In the genomic region with DNA sequence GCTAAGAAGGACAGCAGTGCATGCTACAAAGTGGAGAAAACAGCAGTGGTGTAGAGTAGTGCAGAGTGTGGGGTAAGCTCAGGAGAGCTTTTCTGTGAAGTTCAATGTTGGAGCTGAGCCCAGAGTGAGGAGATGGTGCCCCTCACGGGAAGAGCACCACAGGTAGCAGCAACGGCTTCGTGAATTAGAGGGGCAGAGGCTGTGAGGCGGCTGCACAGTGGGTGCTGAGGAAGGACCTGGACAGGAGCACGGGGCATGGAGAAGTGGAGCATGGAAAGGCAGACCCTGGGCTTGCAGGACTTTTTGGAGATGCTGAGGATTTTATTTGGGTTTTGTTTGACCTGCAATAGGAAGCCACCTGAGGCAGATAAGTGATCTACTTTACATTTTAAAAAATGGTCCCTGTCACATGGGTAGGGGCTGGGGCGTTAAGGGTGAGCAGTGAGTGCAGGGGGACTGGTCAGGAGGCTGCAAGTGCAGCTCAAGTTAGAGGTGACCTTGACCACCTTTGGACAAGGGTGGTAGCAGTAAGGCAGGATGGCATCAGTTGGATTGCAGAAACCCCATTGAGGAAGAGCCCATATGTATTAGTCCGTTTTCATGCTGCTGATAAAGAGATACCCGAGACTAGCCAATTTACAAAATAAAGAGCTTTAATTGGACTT, we compare ENCODE assay signal across 21 cellular contexts.
DNase-seq lines count a peak whose midpoint lies in the region; ATAC-seq, FAIRE-seq and TF ChIP-seq lines count a peak whose summit lies in the region.
"Had no signal": no experiment of that assay in that cellular context is flagged by ENCODE, and none has a peak within 500 bp of the region (broad histone marks: within the 10 kb centered on the region; RNA-seq: fewer than 3 reads in every experiment).

No MANE protein-coding gene starts in this region.

- DNase-seq in CD4-positive, CD25-positive, alpha-beta regulatory T cell, result no peak
- peak; percentile 21 for DNase-seq in DMS79 treated with DMSO at 0.1 percent for 48 hours (lab: John Stamatoyannopoulos, UW)
- DNase-seq in H1 (ENCODE audit: low read depth in 1 of 2, low spot score in 2 of 2), result no peak
- DNase-seq in caudate nucleus (lab: John Stamatoyannopoulos, UW), result no peak
- no peak for DNase-seq in vagina (ENCODE audit: extremely low spot score in 2 of 2)
- no peak for DNase-seq in NCI-H510A (lab: John Stamatoyannopoulos, UW)
- no peak for DNase-seq in psoas muscle
- DNase-seq: 8988T; ACHN; Caco-2; Calu3; CD4-positive, alpha-beta memory T cell; GF-D8 had no signal

- peak overlapping the region in 2 of 3 donors; percentile 26 to 37 for H3K27ac Mint-ChIP-seq in CD4-positive, CD25-positive, alpha-beta regulatory T cell
- no peak overlapping the region for H3K27ac Mint-ChIP-seq in stimulated activated memory B cell treated with anti-CD40 and anti-IgM and Interleukin-4, amounts not matched to agents 10 μg/mL and 1 μg/mL and 100 μg/mL, for 72 hours
- H3K27ac Mint-ChIP-seq: CD4-positive, alpha-beta memory T cell had no signal

- H4K20me1 ChIP-seq in H1 (replicated peaks in 1 of 2; ENCODE audit: control insufficient read depth in 1 of 2, insufficient read depth in 2 of 2, low read length in 2 of 2), result no peaks in the 10 kb centered on the region
- H4K20me1 ChIP-seq: BLaER1 treated with 17β-estradiol and CSF1 and Interleukin-3, amounts not matched to agents 10 nM and 100 nM had no signal

- H2BK120ac ChIP-seq in H1 (replicated peaks; ENCODE audit: low read depth, low read length), result no peak overlapping the region

- TF ChIP-seq POLR2A in H1 (IDR thresholded peaks at IDR 0.05; ENCODE audit: control extremely low read depth in 1 of 2, low read depth in 2 of 2, low read length in 2 of 2) (no peak), vagina (IDR thresholded peaks at IDR 0.05) (no peak)

- H4K91ac ChIP-seq in H1 (replicated peaks; ENCODE audit: insufficient read length, low read length), result peak overlapping the region; percentile 45

- TF ChIP-seq RAD21 in H1 (IDR thresholded peaks at IDR 0.05 in 1 of 2, conservative IDR thresholded peaks at IDR 0.05 in 1 of 2; ENCODE audit: low read depth in 2 of 2, low read length in 2 of 2), result no peak

- no peak overlapping the region for H3K14ac ChIP-seq in H1 (ENCODE audit: insufficient read length)

- no peaks in the 10 kb centered on the region for H3K36me3 Mint-ChIP-seq in CD4-positive, CD25-positive, alpha-beta regulatory T cell
- H3K36me3 Mint-ChIP-seq in stimulated activated memory B cell treated with anti-CD40 and anti-IgM and Interleukin-4, amounts not matched to agents 10 μg/mL and 1 μg/mL and 100 μg/mL, for 72 hours, result no peaks in the 10 kb centered on the region
- H3K36me3 Mint-ChIP-seq: CD4-positive, alpha-beta memory T cell had no signal

- no peaks in the 10 kb centered on the region for H3K9me3 ChIP-seq in CD4-positive, CD25-positive, alpha-beta regulatory T cell (ENCODE audit: control insufficient read depth in 2 of 2, low read length in 2 of 2)
- H3K9me3 ChIP-seq in H1 (ENCODE audit: insufficient read depth in 2 of 2, low read depth in 1 of 2, low read length in 1 of 2) (no peaks in the 10 kb centered on the region), vagina (no peaks in the 10 kb centered on the region), psoas muscle (no peaks in the 10 kb centered on the region)
- H3K9me3 ChIP-seq: BLaER1 treated with 17β-estradiol and CSF1 and Interleukin-3, amounts not matched to agents 10 nM and 100 nM had no signal

- peak overlapping the region; percentile 94 for H2BK15ac ChIP-seq in H1 (ENCODE audit: low read length)

- H3K4ac ChIP-seq in H1 (replicated peaks; ENCODE audit: insufficient read length, low read depth, low read length), result no peak overlapping the region

- no peak overlapping the region for H3K23ac ChIP-seq in H1 (ENCODE audit: insufficient read length)

- H2AK5ac ChIP-seq in H1 (ENCODE audit: low read depth, low read length), result no peak overlapping the region

- H3K79me1 ChIP-seq in H1 (ENCODE audit: low read depth, low read length), result no peaks in the 10 kb centered on the region

- no peaks in the 10 kb centered on the region for H3K4me1 ChIP-seq in CD4-positive, CD25-positive, alpha-beta regulatory T cell (ENCODE audit: control insufficient read depth, insufficient read depth, low read length, poor library complexity, severe bottlenecking)
- H3K4me1 ChIP-seq in H1 (replicated peaks in 1 of 4; ENCODE audit: control insufficient read depth in 3 of 4, insufficient read depth in 4 of 4, low read length in 3 of 4) (peaks cover 4 to 11% (median 5%) of the 10 kb centered on the region in 4 experiments; a peak in 6 of 7 replicates), vagina (no peaks in the 10 kb centered on the region), psoas muscle (no peaks in the 10 kb centered on the region)
- H3K4me1 ChIP-seq: BLaER1 treated with 17β-estradiol and CSF1 and Interleukin-3, amounts not matched to agents 10 nM and 100 nM; Caco-2 had no signal

- no peak overlapping the region for H4K5ac ChIP-seq in H1 (ENCODE audit: insufficient read length, low read depth, low read length)

- no peaks in the 10 kb centered on the region for H3K23me2 ChIP-seq in H1 (ENCODE audit: low read depth, low read length)

- TF ChIP-seq EP300 in H1 (IDR thresholded peaks at IDR 0.05; ENCODE audit: borderline replicate concordance in 1 of 2, low read depth in 2 of 2, low read length in 2 of 2), result no peak

- no peak overlapping the region for H2AFZ ChIP-seq in H1 (ENCODE audit: low read length)

- no peaks in the 10 kb centered on the region for H3K27me3 ChIP-seq in CD4-positive, CD25-positive, alpha-beta regulatory T cell (ENCODE audit: control insufficient read depth, insufficient read depth, low read length)
- H3K27me3 ChIP-seq in H1 (replicated peaks in 1 of 4; ENCODE audit: control insufficient read depth in 3 of 4, extremely low read depth in 1 of 4, insufficient read depth in 3 of 4, low read length in 3 of 4) (no peaks in the 10 kb centered on the region), vagina (no peaks in the 10 kb centered on the region), psoas muscle (ENCODE audit: insufficient read depth in 3 of 3, low read length in 2 of 3) (no peaks in the 10 kb centered on the region)
- H3K27me3 ChIP-seq: BLaER1 treated with 17β-estradiol and CSF1 and Interleukin-3, amounts not matched to agents 10 nM and 100 nM had no signal

- no peak for ATAC-seq in CD4-positive, CD25-positive, alpha-beta regulatory T cell (ENCODE audit: low read depth in 2 of 2)
- ATAC-seq in stimulated activated memory B cell treated with anti-CD40 and anti-IgM and Interleukin-4, amounts not matched to agents 10 μg/mL and 1 μg/mL and 100 μg/mL, for 72 hours, result peak; percentile 48
- no peak for ATAC-seq in psoas muscle

- H3K27ac ChIP-seq in CD4-positive, CD25-positive, alpha-beta regulatory T cell (ENCODE audit: insufficient read depth, low read length, poor library complexity, severe bottlenecking), result no peak overlapping the region
- H3K27ac ChIP-seq in H1 (ENCODE audit: low read depth, low read length) (no peak overlapping the region), caudate nucleus (ENCODE audit: low read depth, low read length) (no peak overlapping the region), vagina (no peak overlapping the region), psoas muscle (no peak overlapping the region)
- H3K27ac ChIP-seq: BLaER1 treated with 17β-estradiol and CSF1 and Interleukin-3, amounts not matched to agents 10 nM and 100 nM; C4-2B had no signal

- H3K4me2 ChIP-seq in H1 (ENCODE audit: insufficient read depth in 1 of 2, low read depth in 2 of 2, low read length in 2 of 2), result no peak overlapping the region
- H3K4me2 ChIP-seq: BLaER1 treated with 17β-estradiol and CSF1 and Interleukin-3, amounts not matched to agents 10 nM and 100 nM had no signal

- H3K4me3 Mint-ChIP-seq in CD4-positive, CD25-positive, alpha-beta regulatory T cell, result no peak overlapping the region
- H3K4me3 Mint-ChIP-seq in stimulated activated memory B cell treated with anti-CD40 and anti-IgM and Interleukin-4, amounts not matched to agents 10 μg/mL and 1 μg/mL and 100 μg/mL, for 72 hours, result no peak overlapping the region
- H3K4me3 Mint-ChIP-seq: CD4-positive, alpha-beta memory T cell had no signal

- peaks cover 0 to 2% (median 0%) of the 10 kb centered on the region in 4 donors for H3K4me1 Mint-ChIP-seq in CD4-positive, CD25-positive, alpha-beta regulatory T cell
- H3K4me1 Mint-ChIP-seq in stimulated activated memory B cell treated with anti-CD40 and anti-IgM and Interleukin-4, amounts not matched to agents 10 μg/mL and 1 μg/mL and 100 μg/mL, for 72 hours, result no peaks in the 10 kb centered on the region
- H3K4me1 Mint-ChIP-seq: CD4-positive, alpha-beta memory T cell had no signal

- no peaks in the 10 kb centered on the region for H3K79me2 ChIP-seq in H1 (ENCODE audit: control insufficient read depth in 1 of 2, insufficient read depth in 2 of 2, low read length in 2 of 2)

- peak overlapping the region; percentile 35; the same call in 1 of the 2 replicates for H2BK5ac ChIP-seq in H1 (ENCODE audit: low read depth, low read length)

- no peak overlapping the region for H3K56ac ChIP-seq in H1 (replicated peaks; ENCODE audit: insufficient read length, low read depth, low read length)

- H3K36me3 ChIP-seq in CD4-positive, CD25-positive, alpha-beta regulatory T cell (ENCODE audit: control insufficient read depth, insufficient read depth, low read length), result no peaks in the 10 kb centered on the region
- H3K36me3 ChIP-seq in H1 (ENCODE audit: control insufficient read depth in 2 of 4, insufficient read depth in 4 of 4, low read length in 3 of 4), result no peaks in the 10 kb centered on the region
- no peaks in the 10 kb centered on the region for H3K36me3 ChIP-seq in vagina
- H3K36me3 ChIP-seq in psoas muscle (ENCODE audit: insufficient read depth in 1 of 2, low read depth in 1 of 2), result no peaks in the 10 kb centered on the region
- H3K36me3 ChIP-seq: BLaER1 treated with 17β-estradiol and CSF1 and Interleukin-3, amounts not matched to agents 10 nM and 100 nM had no signal

- CTCF ChIA-PET in H1 (lab: Charles Lee; ENCODE audit: partially characterized antibody), result interaction anchor here (0.8 to 15.6 kb wide), 6 partner anchors 8 to 387 kb away, joined by 3 to 120 read pairs (median 6); no protein-coding TSS in a partner anchor

- peak overlapping the region; percentile 79; the same call in 1 of the 2 replicates for H3K18ac ChIP-seq in H1 (ENCODE audit: extremely low read depth, low read length)

- H3K9ac ChIP-seq in H1 (replicated peaks in 1 of 4; ENCODE audit: extremely low read depth in 1 of 4, low read depth in 3 of 4, low read length in 3 of 4), result no peak overlapping the region
- H3K9ac ChIP-seq: BLaER1 treated with 17β-estradiol and CSF1 and Interleukin-3, amounts not matched to agents 10 nM and 100 nM had no signal

- peak overlapping the region; percentile 82; the same call in 1 of the 2 replicates for H2BK20ac ChIP-seq in H1 (ENCODE audit: low read length)

- TF ChIP-seq CTCF in H1 (IDR thresholded peaks at IDR 0.05; ENCODE audit: control extremely low read depth in 1 of 3, insufficient read depth in 1 of 3, low read depth in 1 of 3, low read length in 3 of 3) (no peak), vagina (IDR thresholded peaks at IDR 0.05) (no peak), psoas muscle (IDR thresholded peaks at IDR 0.05) (no peak)

- H3K27me3 Mint-ChIP-seq in CD4-positive, CD25-positive, alpha-beta regulatory T cell, result no peaks in the 10 kb centered on the region
- peaks cover 4% of the 10 kb centered on the region for H3K27me3 Mint-ChIP-seq in stimulated activated memory B cell treated with anti-CD40 and anti-IgM and Interleukin-4, amounts not matched to agents 10 μg/mL and 1 μg/mL and 100 μg/mL, for 72 hours

- intact Hi-C loops in vagina (cut with DNase I), result no loop called here
- intact Hi-C loops in psoas muscle (cut with DNase I), result no loop called here

- H2BK12ac ChIP-seq in H1 (ENCODE audit: low read depth, low read length), result no peak overlapping the region

- H3K4me3 ChIP-seq in CD4-positive, CD25-positive, alpha-beta regulatory T cell (ENCODE audit: low read depth, low read length), result no peak overlapping the region
- no peak overlapping the region for H3K4me3 ChIP-seq in H1 (ENCODE audit: extremely low read depth in 1 of 4, insufficient read depth in 2 of 4, low read depth in 3 of 4, low read length in 4 of 4)
- H3K4me3 ChIP-seq in vagina, result no peak overlapping the region
- no peak overlapping the region for H3K4me3 ChIP-seq in psoas muscle
- H3K4me3 ChIP-seq: BLaER1 treated with 17β-estradiol and CSF1 and Interleukin-3, amounts not matched to agents 10 nM and 100 nM had no signal

- H4K8ac ChIP-seq in H1 (ENCODE audit: extremely low read depth, insufficient read depth, low read length), result no peak overlapping the region

- H3K9me3 Mint-ChIP-seq in CD4-positive, CD25-positive, alpha-beta regulatory T cell, result no peaks in the 10 kb centered on the region
- peaks cover 5% of the 10 kb centered on the region for H3K9me3 Mint-ChIP-seq in stimulated activated memory B cell treated with anti-CD40 and anti-IgM and Interleukin-4, amounts not matched to agents 10 μg/mL and 1 μg/mL and 100 μg/mL, for 72 hours
- H3K9me3 Mint-ChIP-seq: CD4-positive, alpha-beta memory T cell had no signal

- FAIRE-seq in H1 (lab: Jason Lieb, UNC), result no peak
- FAIRE-seq: A204.1, D721Med, G401.6, GM12891, GM19239 had no signal

- POLR2A ChIA-PET in H1 (lab: Charles Lee; ENCODE audit: partially characterized antibody), result interaction anchor here (0.8 to 1.4 kb wide), 3 partner anchors 11 to 100 kb away, joined by 3 to 4 read pairs (median 4); no protein-coding TSS in a partner anchor

- WGBS in H1 (ENCODE audit: extremely low coverage in 1 of 2, insufficient coverage in 1 of 2, insufficient read length in 1 of 2, insufficient replicate concordance in 2 of 2, low coverage in 1 of 2, low lambda C conversion rate in 2 of 2, missing lambda C conversion rate in 1 of 2), 2 experiments, result 79% methylated on average over 8 of the region's 8 CpGs; no CpG with 5 or more reads in 1 of the 2 experiments
- 71 to 82% (median 77%) methylated on average over 8 of the region's 8 CpGs for WGBS in psoas muscle, 3 donors
